18 cellular contexts compared by ENCODE assay signal in the genomic region with DNA sequence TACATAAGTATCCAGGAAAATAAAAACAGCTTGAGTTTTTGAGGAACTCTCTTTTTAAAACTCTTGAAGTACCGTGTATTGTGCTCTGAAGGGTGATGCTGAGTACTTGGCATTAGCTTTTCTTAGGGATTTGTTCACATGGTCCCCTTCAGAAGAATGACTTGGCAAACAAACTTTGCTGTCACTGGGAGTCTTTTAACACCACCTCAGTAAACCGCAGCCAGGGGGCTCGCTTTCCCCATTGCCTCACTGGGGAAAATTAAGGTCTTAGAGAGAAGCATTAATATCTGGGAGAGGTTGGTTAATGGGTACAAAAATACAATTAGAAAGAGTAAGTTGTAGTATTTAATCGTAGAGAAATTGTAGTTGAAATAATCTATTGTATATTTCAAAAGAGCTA.
DNase-seq lines count a peak whose midpoint lies in the region; TF ChIP-seq lines count a peak whose summit lies in the region.
"Had no signal": no experiment of that assay in that cellular context is flagged by ENCODE, and none has a peak within 500 bp of the region (broad histone marks: within the 10 kb centered on the region; RNA-seq: fewer than 3 reads in every experiment).

No MANE protein-coding gene starts in this region.

- no peaks in the 10 kb centered on the region for H3K9me3 ChIP-seq in OCI-LY1 (ENCODE audit: low read length)
- no peaks in the 10 kb centered on the region for H3K9me3 ChIP-seq in endodermal cell (ENCODE audit: control insufficient read depth, low read length)

- H3K36me3 ChIP-seq in OCI-LY1 (ENCODE audit: insufficient read depth, low read length) (no peaks in the 10 kb centered on the region), endodermal cell (ENCODE audit: control insufficient read depth, insufficient read depth, low read length) (no peaks in the 10 kb centered on the region)

- DNase-seq in NCI-H524 (lab: John Stamatoyannopoulos, UW): peak; percentile 28 to 72
- no peak for DNase-seq in NCI-H524 treated with DMSO at 0.1 percent for 48 hours (lab: John Stamatoyannopoulos, UW)
- peak; percentile 71 for DNase-seq in endodermal cell
- no peak for DNase-seq in retinal pigment epithelial cell (ENCODE audit: low read depth)
- no peak for DNase-seq in hepatic stellate cell (ENCODE audit: low spot score)
- DNase-seq in caudate nucleus (lab: John Stamatoyannopoulos, UW): no peak
- no peak for DNase-seq in NCI-H2081 (lab: John Stamatoyannopoulos, UW)
- DNase-seq: activated CD8-positive, alpha-beta memory T cell treated with anti-CD3 and anti-CD28 coated beads, Interleukin-2, amount 50 U/mL, for 4 hours; activated naive CD4-positive, alpha-beta T cell treated with anti-CD3 and anti-CD28 coated beads, Interleukin-2, amount 50 U/mL, for 16 hours; effector CD4-positive, alpha-beta T cell; foreskin fibroblast; mammary epithelial cell; NCI-H1048; NCI-H226; right cardiac atrium; RPMI8226; T-helper 1 cell had no signal

- H3F3A ChIP-seq in OCI-LY1 (ENCODE audit: insufficient read depth, low read length): no peaks in the 10 kb centered on the region

- 46 to 63% methylated on average over 1 to 4 of the region's 4 CpGs for WGBS in endodermal cell (ENCODE audit: insufficient coverage in 1 of 2, insufficient read length in 1 of 2), 2 experiments

- no peaks in the 10 kb centered on the region for H3K79me2 ChIP-seq in OCI-LY1 (ENCODE audit: insufficient read depth, low read length)

- H3K27me3 ChIP-seq in OCI-LY1 (ENCODE audit: insufficient read depth, low read length): 0 out of 2 replicates have a peak, but pooled peaks cover 3% of the 10 kb centered on the region
- peaks cover 47% of the 10 kb centered on the region for H3K27me3 ChIP-seq in endodermal cell (ENCODE audit: control insufficient read depth, insufficient read depth, low read length, poor library complexity, severe bottlenecking)

- H3K27ac Mint-ChIP-seq in endodermal cell: no peak overlapping the region

- H3K4me1 ChIP-seq in OCI-LY1 (ENCODE audit: insufficient read depth, low read length, severe bottlenecking): no peaks in the 10 kb centered on the region
- H3K4me1 ChIP-seq in endodermal cell (ENCODE audit: control insufficient read depth, insufficient read depth, low read length): peaks cover 6% of the 10 kb centered on the region

- no peak overlapping the region for H3K27ac ChIP-seq in OCI-LY1 (ENCODE audit: low read depth, low read length, poor library complexity, severe bottlenecking)
- H3K27ac ChIP-seq in endodermal cell (ENCODE audit: low read depth, low read length): no peak overlapping the region
- H3K27ac ChIP-seq in caudate nucleus (ENCODE audit: low read depth, low read length): no peak overlapping the region

- no peaks in the 10 kb centered on the region for H3K36me3 Mint-ChIP-seq in endodermal cell (ENCODE audit: low read depth)

- H3K4me1 Mint-ChIP-seq in endodermal cell: peaks cover 16% of the 10 kb centered on the region

- H3K4me3 Mint-ChIP-seq in endodermal cell: no peak overlapping the region

- H3K9me3 Mint-ChIP-seq in endodermal cell: no peaks in the 10 kb centered on the region

- H3K9ac ChIP-seq in OCI-LY1 (ENCODE audit: low read length): no peak overlapping the region
- H3K9ac ChIP-seq in endodermal cell (ENCODE audit: extremely low read depth, low read length, poor library complexity, severe bottlenecking): no peak overlapping the region

- no peak overlapping the region for H3K4me2 ChIP-seq in OCI-LY1 (ENCODE audit: low read length)

- H2AFZ ChIP-seq in OCI-LY1 (ENCODE audit: low read length): no peak overlapping the region

- H3K4me3 ChIP-seq in OCI-LY1 (ENCODE audit: low read depth, low read length, poor library complexity, severe bottlenecking) (no peak overlapping the region), endodermal cell (ENCODE audit: low read length) (no peak overlapping the region), retinal pigment epithelial cell (ENCODE audit: low read length) (no peak overlapping the region)

- TF ChIP-seq CTCF in OCI-LY1 (IDR thresholded peaks at IDR 0.05; ENCODE audit: low read length) (peak; percentile 24; the same call in 1 of the 2 replicates), endodermal cell (conservative IDR thresholded peaks at IDR 0.05) (peak; percentile 76), retinal pigment epithelial cell (conservative IDR thresholded peaks at IDR 0.05; ENCODE audit: low read depth, low read length) (peak; percentile 35)

- no peaks in the 10 kb centered on the region for H4K20me1 ChIP-seq in OCI-LY1 (ENCODE audit: insufficient read depth, low read length)

- no peaks in the 10 kb centered on the region for H3K9me2 ChIP-seq in OCI-LY1 (ENCODE audit: low read depth, low read length)

- peaks cover 12% of the 10 kb centered on the region for H3K27me3 Mint-ChIP-seq in endodermal cell (ENCODE audit: insufficient read depth)

Comparison
In these comparisons a context has a peak if more than half of its experiments do, and no peak if none do; other contexts are left out.
1. DNase-seq: peak in NCI-H524 (2 of 2) and endodermal cell (single experiment); none in NCI-H524 treated with DMSO at 0.1 percent for 48 hours (single experiment), retinal pigment epithelial cell (single experiment), hepatic stellate cell (single experiment), caudate nucleus (0 of 61) and NCI-H2081 (0 of 2).
2. CTCF ChIP-seq: peak in every context shown above with its lines; median percentile 76 in endodermal cell; 35 in retinal pigment epithelial cell; 24 in OCI-LY1.